Comparison of ENCODE assay signal across 19 cellular contexts in genomic region chr6:133894795-133895401, GRCh38. TPM values are rescaled to one million over a fixed set of nuclear protein-coding genes. Genes with fewer than 3 reads are reported as not detected.
A peak's percentile ranks its signal among the peaks of the same experiment; 100 is the strongest.
DNase-seq lines count a peak whose midpoint lies in the region; ATAC-seq, FAIRE-seq and TF ChIP-seq lines count a peak whose summit lies in the region.
"Had no signal": no experiment of that assay in that cellular context is flagged by ENCODE, and none has a peak within 500 bp of the region (broad histone marks: within the 10 kb centered on the region; RNA-seq: fewer than 3 reads in every experiment).

No MANE protein-coding gene starts in this region.

- no peak for ATAC-seq in K562
- ATAC-seq in left ventricle myocardium superior, result peak; percentile 65
- peak in 3 of 4 donors; percentile 7 to 14 (median 12) for ATAC-seq in pancreas
- no peak for ATAC-seq in gastrocnemius medialis
- ATAC-seq in GM19328 (IDR thresholded peaks at IDR 0.05; ENCODE audit: unreplicated experiment), result no peak
- no peak for ATAC-seq in GM19467 (IDR thresholded peaks at IDR 0.05; ENCODE audit: unreplicated experiment)
- ATAC-seq: activated T-helper 17 cell treated with anti-CD3 and anti-CD28 coated beads, Interleukin-2, amount 50 U/mL, for 72 hours had no signal

- no peaks in the 10 kb centered on the region for H3K9me1 ChIP-seq in K562 (ENCODE audit: control insufficient read depth, insufficient read depth, low read length)

- H2AFZ ChIP-seq in K562 (ENCODE audit: low read depth, low read length), result no peak overlapping the region

- no peak overlapping the region for H3K27ac Mint-ChIP-seq in Calu3 (ENCODE audit: unreplicated experiment)
- H3K27ac Mint-ChIP-seq: activated CD4-positive, alpha-beta memory T cell treated with anti-CD3 and anti-CD28 coated beads for 36 hours; activated T-helper 17 cell treated with anti-CD3 and anti-CD28 coated beads, Interleukin-2, amount 50 U/mL, for 72 hours had no signal

- H3K4me3 Mint-ChIP-seq in Calu3 (ENCODE audit: low read depth, unreplicated experiment), result peak overlapping the region; percentile 69
- H3K4me3 Mint-ChIP-seq: activated CD4-positive, alpha-beta memory T cell treated with anti-CD3 and anti-CD28 coated beads for 36 hours; activated T-helper 17 cell treated with anti-CD3 and anti-CD28 coated beads, Interleukin-2, amount 50 U/mL, for 72 hours had no signal

- peaks cover 93% of the 10 kb centered on the region for H3K27me3 Mint-ChIP-seq in Calu3 (ENCODE audit: unreplicated experiment)

- H3K79me2 ChIP-seq in K562 (ENCODE audit: control insufficient read depth, insufficient read depth, low read length), result no peaks in the 10 kb centered on the region

- H3K9ac ChIP-seq in K562 (ENCODE audit: insufficient read depth in 1 of 2, low read depth in 2 of 2, low read length in 2 of 2), result no peak overlapping the region

- peaks cover 6% of the 10 kb centered on the region for H3K36me3 Mint-ChIP-seq in Calu3 (ENCODE audit: insufficient read depth, unreplicated experiment)
- H3K36me3 Mint-ChIP-seq: activated CD4-positive, alpha-beta memory T cell treated with anti-CD3 and anti-CD28 coated beads for 36 hours had no signal

- peaks cover 38% of the 10 kb centered on the region for H3K4me1 Mint-ChIP-seq in Calu3 (ENCODE audit: low read depth, unreplicated experiment)

- H3K9me3 Mint-ChIP-seq in Calu3 (ENCODE audit: low read depth, unreplicated experiment), result no peaks in the 10 kb centered on the region
- H3K9me3 Mint-ChIP-seq: activated CD4-positive, alpha-beta memory T cell treated with anti-CD3 and anti-CD28 coated beads for 36 hours; activated T-helper 17 cell treated with anti-CD3 and anti-CD28 coated beads, Interleukin-2, amount 50 U/mL, for 72 hours had no signal

- TF ChIP-seq POLR2A in K562 (conservative IDR thresholded peaks at IDR 0.05) (no peak), gastrocnemius medialis (IDR thresholded peaks at IDR 0.05) (no peak)

- no peak for DNase-seq in Calu3
- no peak for DNase-seq in K562 (ENCODE audit: extremely low read depth in 1 of 4, low spot score in 3 of 4)
- no peak for DNase-seq in left ventricle myocardium superior
- no peak for DNase-seq in pancreas
- DNase-seq in gastrocnemius medialis, result no peak
- no peak for DNase-seq in AG08395 (ENCODE audit: low spot score)
- DNase-seq: activated CD4-positive, alpha-beta memory T cell treated with anti-CD3 and anti-CD28 coated beads for 36 hours; brain microvascular endothelial cell; NCI-H1092 treated with DMSO at 0.1 percent for 48 hours; NCI-H510A treated with DMSO at 0.1 percent for 48 hours; T1000; trophoblast cell had no signal

- no peak for TF ChIP-seq RAD21 in K562 (CRISPR knock-in tag; conservative IDR thresholded peaks at IDR 0.05 in 1 of 2, IDR thresholded peaks at IDR 0.05 in 1 of 2)

- POLR2A ChIA-PET in K562 (lab: Yijun Ruan, JAX), result interaction anchor here (0.8 to 1.2 kb wide), 3 partner anchors 9 to 149 kb away, joined by 3 read pairs; no protein-coding TSS in a partner anchor

- 0% methylated on average over 5 of the region's 5 CpGs for WGBS in K562 (ENCODE audit: insufficient coverage, low coverage, missing lambda C conversion rate)
- WGBS in pancreas, 2 donors, result 6 to 9% methylated on average over 5 of the region's 5 CpGs

- no peak for TF ChIP-seq EP300 in K562 (IDR thresholded peaks at IDR 0.05; ENCODE audit: low read length)

- H4K20me1 ChIP-seq in K562 (replicated peaks; ENCODE audit: control insufficient read depth, insufficient read depth, low read length), result no peaks in the 10 kb centered on the region; the same call in 1 of the 2 replicates

- no peak overlapping the region for H3K4me3 ChIP-seq in K562
- no peak overlapping the region for H3K4me3 ChIP-seq in pancreas
- H3K4me3 ChIP-seq in gastrocnemius medialis, result no peak overlapping the region

- peaks cover 43 to 57% of the 10 kb centered on the region in 2 experiments for H3K27me3 ChIP-seq in K562 (ENCODE audit: control insufficient read depth in 2 of 2, insufficient read depth in 2 of 2, low read length in 2 of 2)
- H3K27me3 ChIP-seq in pancreas, result peaks cover 0 to 54% (median 17%) of the 10 kb centered on the region in 4 donors
- H3K27me3 ChIP-seq in gastrocnemius medialis, result peaks cover 23 to 50% (median 32%) of the 10 kb centered on the region in 3 donors

- no peak overlapping the region for H3K4me2 ChIP-seq in K562 (ENCODE audit: insufficient read depth, low read length)

- no peak overlapping the region for H3K27ac ChIP-seq in K562 (ENCODE audit: extremely low read depth, low read depth, low read length)
- no peak overlapping the region for H3K27ac ChIP-seq in pancreas
- H3K27ac ChIP-seq in gastrocnemius medialis, result no peak overlapping the region
- H3K27ac ChIP-seq: brain microvascular endothelial cell had no signal

- TF ChIP-seq CTCF in Calu3 (IDR thresholded peaks at IDR 0.05; ENCODE audit: unreplicated experiment) (no peak), K562 (IDR thresholded peaks at IDR 0.05 in 2 of 3, conservative IDR thresholded peaks at IDR 0.05 in 1 of 3; ENCODE audit: insufficient read depth in 2 of 3, low read depth in 1 of 3, low read length in 3 of 3) (no peak), pancreas (IDR thresholded peaks at IDR 0.05) (no peak), gastrocnemius medialis (IDR thresholded peaks at IDR 0.05 in 4 of 5, conservative IDR thresholded peaks at IDR 0.05 in 1 of 5) (no peak)

- H3K4me1 ChIP-seq in K562 (replicated peaks in 1 of 2; ENCODE audit: control insufficient read depth in 2 of 2, insufficient read depth in 2 of 2, low read length in 2 of 2), result peaks cover 0 to 13% of the 10 kb centered on the region in 2 experiments; a peak in 2 of 5 replicates
- H3K4me1 ChIP-seq in pancreas, result peaks cover 7 to 9% (median 8%) of the 10 kb centered on the region in 3 donors
- peaks cover 8 to 17% of the 10 kb centered on the region in 2 donors for H3K4me1 ChIP-seq in gastrocnemius medialis

- in situ Hi-C loops in K562 (cut with MboI), result no loop called here
- in situ Hi-C loops in gastrocnemius medialis (cut with MboI; ENCODE audit: low sequenced_read_pairs in 4 of 4), result no loop called here

- H3K9me3 ChIP-seq in K562 (replicated peaks; ENCODE audit: control insufficient read depth, insufficient read depth, low read depth, low read length), result no peaks in the 10 kb centered on the region; the same call in 1 of the 2 replicates
- no peaks in the 10 kb centered on the region for H3K9me3 ChIP-seq in pancreas
- H3K9me3 ChIP-seq in gastrocnemius medialis, result no peaks in the 10 kb centered on the region

- FAIRE-seq in K562 (lab: Jason Lieb, UNC) (no peak), pancreas (lab: Jason Lieb, UNC) (no peak)
- FAIRE-seq: GM12891, H54 had no signal

- H3K36me3 ChIP-seq in K562 (ENCODE audit: control insufficient read depth, insufficient read depth, low read length), result no peaks in the 10 kb centered on the region
- no peaks in the 10 kb centered on the region for H3K36me3 ChIP-seq in pancreas
- H3K36me3 ChIP-seq in gastrocnemius medialis, result no peaks in the 10 kb centered on the region
- H3K36me3 ChIP-seq: brain microvascular endothelial cell had no signal

- BruUV-seq in Calu3 (replicated peaks; lab: Mats Ljungman, UMichigan) (no TSS peak), K562 (replicated peaks; lab: Mats Ljungman, UMichigan) (no TSS peak)

- CTCF ChIA-PET in Calu3 (lab: Charles Lee) (interaction anchor here (0.7 to 1.4 kb wide), 4 partner anchors 19 to 936 kb away, joined by 3 to 4 read pairs (median 3); no protein-coding TSS in a partner anchor), K562 (lab: Yijun Ruan, JAX; ENCODE audit: low intra/inter-chr PET ratio) (no interaction called here)

- intact Hi-C loops in Calu3 (cut with micrococcal nuclease; ENCODE audit: unreplicated experiment) (no loop called here), K562 (cut with micrococcal nuclease) (no loop called here), left ventricle myocardium superior (cut with micrococcal nuclease) (no loop called here), pancreas (cut with DNase I) (no loop called here), gastrocnemius medialis (cut with DNase I; ENCODE audit: low total_unique reads) (no loop called here)

RNA-seq across cellular contexts. Expression of gene TCF21, which starts 6.0 kb away (rescaled TPM):
- not detected in 2 replicates for total RNA-seq in Calu3 (2022)
- not detected in 2 replicates for total RNA-seq in K562 (2011; cell fraction: chromatin; rRNA removed; ENCODE audit: low replicate concordance)
- not detected in 2 replicates for total RNA-seq in K562 (2011; cell fraction: nucleolus; rRNA removed)
- not detected in 2 replicates for total RNA-seq in K562 (2011; cell fraction: nucleoplasm; rRNA removed)
- total RNA-seq in K562 (2014; rRNA removed), result not detected in 2 replicates
- not detected in 2 replicates for total RNA-seq in K562 (2014; rRNA removed; fragmentation: Illumina TruSeq; extraction: Trizol)
- total RNA-seq in K562 (2015; rRNA removed; fragmentation: Illumina TruSeq; extraction: Trizol), result not detected in 2 replicates
- total RNA-seq in K562 (2021), result not detected in 2 replicates
- not detected in 2 replicates for polyA plus RNA-seq in K562 (2011; rRNA removed)
- polyA plus RNA-seq in K562 (2011; cell fraction: cytosol; rRNA removed), result not detected in 2 replicates
- not detected in 2 replicates for polyA plus RNA-seq in K562 (2011; cell fraction: nucleus; rRNA removed)
- polyA plus RNA-seq in K562 (2012), result not detected in 2 replicates
- not detected in 2 replicates for polyA plus RNA-seq in K562 (2014; fragmentation: Illumina TruSeq; extraction: Trizol)
- not detected for polyA plus RNA-seq in K562 (2014; fragmentation: Nextera tagmentation; extraction: Ambion mirVana)
- polyA plus RNA-seq in K562 (2014; rRNA removed), result not detected in 2 replicates
- polyA minus RNA-seq in K562 (2011; rRNA and poly(A)+ RNA removed), result not detected in 2 replicates
- not detected in 2 replicates for polyA minus RNA-seq in K562 (2011; cell fraction: cytosol; rRNA and poly(A)+ RNA removed)
- polyA minus RNA-seq in K562 (2011; cell fraction: nucleus; rRNA and poly(A)+ RNA removed), result not detected in 2 replicates
- total RNA-seq in left ventricle myocardium superior, result 3.3 TPM
- 1 to 10 TPM in 1 of 6 donors, under 1 TPM in 5; 0.08 to 2.3 (median 0.63) TPM for total RNA-seq in pancreas
- under 1 TPM; 0.53 to 0.77 TPM for polyA plus RNA-seq in pancreas
- total RNA-seq in gastrocnemius medialis, result under 1 TPM in 3 of 4 donors, not detected in 1; 0.24 to 0.41 (median 0.26) TPM
- total RNA-seq: activated CD4-positive, alpha-beta memory T cell treated with anti-CD3 and anti-CD28 coated beads for 36 hours; activated T-helper 17 cell treated with anti-CD3 and anti-CD28 coated beads, Interleukin-2, amount 50 U/mL, for 72 hours; HT1080 had no signal
- polyA plus RNA-seq: neural cell had no signal

RNA-seq across cellular contexts. Expression of gene TBPL1, which starts 58.1 kb away (rescaled TPM):
- total RNA-seq in Calu3 (2022), result 31.5 and 35.8 TPM in 2 replicates
- 34.2 and 47.0 TPM in 2 replicates for total RNA-seq in K562 (2011; cell fraction: chromatin; rRNA removed; ENCODE audit: low replicate concordance)
- 15.3 and 15.9 TPM in 2 replicates for total RNA-seq in K562 (2011; cell fraction: nucleolus; rRNA removed)
- total RNA-seq in K562 (2011; cell fraction: nucleoplasm; rRNA removed), result 30.6 and 43.0 TPM in 2 replicates
- 78.1 and 103 TPM in 2 replicates for total RNA-seq in K562 (2014; rRNA removed)
- 130 and 152 TPM in 2 replicates for total RNA-seq in K562 (2014; rRNA removed; fragmentation: Illumina TruSeq; extraction: Trizol)
- 93.9 and 100 TPM in 2 replicates for total RNA-seq in K562 (2015; rRNA removed; fragmentation: Illumina TruSeq; extraction: Trizol)
- 117 and 122 TPM in 2 replicates for total RNA-seq in K562 (2021)
- polyA plus RNA-seq in K562 (2011; rRNA removed), result 97.4 and 152 TPM in 2 replicates
- polyA plus RNA-seq in K562 (2011; cell fraction: cytosol; rRNA removed), result 36.3 and 53.2 TPM in 2 replicates
- 72.5 and 93.1 TPM in 2 replicates for polyA plus RNA-seq in K562 (2011; cell fraction: nucleus; rRNA removed)
- 112 and 178 TPM in 2 replicates for polyA plus RNA-seq in K562 (2012)
- 99.2 and 119 TPM in 2 replicates for polyA plus RNA-seq in K562 (2014; fragmentation: Illumina TruSeq; extraction: Trizol)
- polyA plus RNA-seq in K562 (2014; fragmentation: Nextera tagmentation; extraction: Ambion mirVana), result 100 to 1,000 TPM; 107 to 147 TPM
- 105 and 172 TPM in 2 replicates for polyA plus RNA-seq in K562 (2014; rRNA removed)
- 67.4 and 91.3 TPM in 2 replicates for polyA minus RNA-seq in K562 (2011; rRNA and poly(A)+ RNA removed)
- 29.2 and 63.0 TPM in 2 replicates for polyA minus RNA-seq in K562 (2011; cell fraction: cytosol; rRNA and poly(A)+ RNA removed)
- 16.3 and 20.2 TPM in 2 replicates for polyA minus RNA-seq in K562 (2011; cell fraction: nucleus; rRNA and poly(A)+ RNA removed)
- 14.2 TPM for total RNA-seq in left ventricle myocardium superior
- 10 to 100 TPM in 2 of 6 donors, 1 to 10 TPM in 4; 6.5 to 13.4 (median 9.1) TPM for total RNA-seq in pancreas
- 10 to 100 TPM; 14.0 to 20.6 TPM for polyA plus RNA-seq in pancreas
- total RNA-seq in gastrocnemius medialis, result 1 to 10 TPM in 3 of 4 donors, under 1 TPM in 1; 0.85 to 9.1 (median 4.7) TPM

Comparison
In these comparisons a context has a peak if more than half of its experiments do, and no peak if none do; other contexts are left out.
1. ATAC-seq: peak in left ventricle myocardium superior (single experiment) and pancreas (3 of 4); none in K562 (single experiment), gastrocnemius medialis (0 of 2), GM19328 (single experiment) and GM19467 (single experiment).